ENCODE assay signal across 1 cellular context in genomic region chr4:5746829-5747745, GRCh38.
TF ChIP-seq lines count a peak whose summit lies in the region.

No MANE protein-coding gene starts in this region.

TF ChIP-seq in HCT116, 20 proteins besides CTCF, POLR2A, EP300 and RAD21:
- TF ChIP-seq ZFX (IDR thresholded peaks at IDR 0.05) (no peak), ZNF274 (IDR thresholded peaks at IDR 0.05; ENCODE audit: low read depth, low read length) (no peak), ELF1 (IDR thresholded peaks at IDR 0.05; ENCODE audit: borderline replicate concordance, low read depth) (no peak), EGR1 (IDR thresholded peaks at IDR 0.05; ENCODE audit: low read depth) (no peak), JUND (IDR thresholded peaks at IDR 0.05) (no peak), REST (IDR thresholded peaks at IDR 0.05; ENCODE audit: low read depth) (no peak), MAX (IDR thresholded peaks at IDR 0.05) (no peak), SP1 (IDR thresholded peaks at IDR 0.05; ENCODE audit: low read depth) (no peak), POLR2AphosphoS5 (IDR thresholded peaks at IDR 0.05; ENCODE audit: low read depth, low read length) (no peak), EZH2 (IDR thresholded peaks at IDR 0.05) (no peak), TCF7L2 (IDR thresholded peaks at IDR 0.05; ENCODE audit: borderline replicate concordance, extremely low read depth, insufficient read depth, insufficient read length) (no peak), YY1 (IDR thresholded peaks at IDR 0.05; ENCODE audit: extremely low read depth, insufficient replicate concordance, low read depth, low read length) (no peak), SIN3A (IDR thresholded peaks at IDR 0.05; ENCODE audit: low read depth) (no peak), CEBPB (IDR thresholded peaks at IDR 0.05; ENCODE audit: low read depth) (no peak), ZBTB33 (IDR thresholded peaks at IDR 0.05; ENCODE audit: extremely low read depth, insufficient replicate concordance, low read length) (no peak), SRF (IDR thresholded peaks at IDR 0.05; ENCODE audit: low read depth) (no peak), FOSL1 (IDR thresholded peaks at IDR 0.05; ENCODE audit: low read depth) (no peak), EZH2phosphoT487 (IDR thresholded peaks at IDR 0.05; ENCODE audit: borderline replicate concordance) (no peak), CBX3 (IDR thresholded peaks at IDR 0.05; ENCODE audit: low read depth) (no peak)
- TF ChIP-seq, protein P1, sequence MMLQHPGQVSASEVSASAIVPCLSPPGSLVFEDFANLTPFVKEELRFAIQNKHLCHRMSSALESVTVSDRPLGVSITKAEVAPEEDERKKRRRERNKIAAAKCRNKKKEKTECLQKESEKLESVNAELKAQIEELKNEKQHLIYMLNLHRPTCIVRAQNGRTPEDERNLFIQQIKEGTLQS (IDR thresholded peaks at IDR 0.05), result no peak
